Comparison of ENCODE assay signal across 27 cellular contexts in genomic region chr1:24596401-24596880, GRCh38. TPM values are rescaled to one million over a fixed set of nuclear protein-coding genes. Genes with fewer than 3 reads are reported as not detected.
"Had no signal": no experiment of that assay in that cellular context is flagged by ENCODE, and none has a peak within 500 bp of the region (broad histone marks: within the 10 kb centered on the region; RNA-seq: fewer than 3 reads in every experiment).

No MANE protein-coding gene starts in this region.

- H3K4me1 ChIP-seq: breast epithelium had no signal

- H3K4me2 ChIP-seq: KMS-11, SK-N-SH had no signal

- H3K4me1 Mint-ChIP-seq: activated B cell treated with CpG ODN at 0.5 μM for 24 hours; activated CD8-positive, alpha-beta memory T cell treated with anti-CD3 and anti-CD28 coated beads, Interleukin-2, amount 10 ng/mL, durations not matched to agents 7 days and 5 days; activated naive CD4-positive, alpha-beta T cell treated with anti-CD3 and anti-CD28 coated beads, Interleukin-2, amount 50 U/mL, for 24 hours had no signal

- H3K9me3 Mint-ChIP-seq: activated B cell treated with CpG ODN at 0.5 μM for 24 hours; activated CD4-positive, alpha-beta T cell treated with anti-CD3 and anti-CD28 coated beads, Interleukin-2, amount 10 ng/mL, durations not matched to agents 24 days and 14 days; activated naive CD4-positive, alpha-beta T cell treated with anti-CD3 and anti-CD28 coated beads, Interleukin-2, amount 50 U/mL, for 24 hours; activated T-cell treated with anti-CD3 and anti-CD28 coated beads, Interleukin-2, amount 50 U/mL, for 24 hours; activated T-helper 1 cell treated with anti-CD3 and anti-CD28 coated beads, Interleukin-12 subunit alpha, Interleukin-12 subunit beta, Interleukin-2, Interleukin-4 antibody, amounts not matched to agents 30 ng/mL and 10 ng/mL and 1 ng/mL, durations not matched to agents 14 hours and 24 hours and 36 hours had no signal

- H3K9me2 ChIP-seq: SK-N-SH had no signal

- H3K27me3 Mint-ChIP-seq: activated naive CD4-positive, alpha-beta T cell treated with anti-CD3 and anti-CD28 coated beads, Interleukin-2, amount 50 U/mL, for 24 hours had no signal

- ATAC-seq: activated CD8-positive, alpha-beta memory T cell treated with anti-CD3 and anti-CD28 coated beads, Interleukin-2, amount 10 ng/mL, durations not matched to agents 7 days and 5 days; Right ventricle myocardium inferior had no signal

- H3K27ac Mint-ChIP-seq: activated B cell treated with CpG ODN at 0.5 μM for 24 hours; activated CD4-positive, alpha-beta T cell treated with anti-CD3 and anti-CD28 coated beads, Interleukin-2, amount 10 ng/mL, durations not matched to agents 24 days and 14 days; activated CD8-positive, alpha-beta memory T cell treated with anti-CD3 and anti-CD28 coated beads, Interleukin-2, amount 10 ng/mL, durations not matched to agents 7 days and 5 days; activated naive CD4-positive, alpha-beta T cell treated with anti-CD3 and anti-CD28 coated beads, Interleukin-2, amount 50 U/mL, for 24 hours; activated T-cell treated with anti-CD3 and anti-CD28 coated beads, Interleukin-2, amount 50 U/mL, for 24 hours; activated T-helper 1 cell treated with anti-CD3 and anti-CD28 coated beads, Interleukin-12 subunit alpha, Interleukin-12 subunit beta, Interleukin-2, Interleukin-4 antibody, amounts not matched to agents 30 ng/mL and 10 ng/mL and 1 ng/mL, durations not matched to agents 14 hours and 24 hours and 36 hours had no signal

- DNase-seq: activated B cell treated with CpG ODN at 0.5 μM for 24 hours; activated CD4-positive, alpha-beta T cell treated with anti-CD3 and anti-CD28 coated beads for 1 hour; activated CD4-positive, alpha-beta T cell treated with anti-CD3 and anti-CD28 coated beads, Interleukin-2, amount 10 ng/mL, durations not matched to agents 24 days and 14 days; activated CD4-positive, alpha-beta T cell treated with anti-CD3 and anti-CD28 coated beads, Interleukin-2, amount 50 U/mL, for 48 hours; activated CD8-positive, alpha-beta memory T cell treated with anti-CD3 and anti-CD28 coated beads, Interleukin-2, amount 10 ng/mL, durations not matched to agents 7 days and 5 days; activated effector memory CD4-positive, alpha-beta T cell treated with Interleukin-2 at 50 U/mL for 16 hours; activated naive CD4-positive, alpha-beta T cell; activated T-cell treated with anti-CD3 and anti-CD28 coated beads, Interleukin-2, amount 50 U/mL, for 24 hours; aorta; caudate nucleus; MM.1S; NCI-H1105; NCI-H1436 treated with DMSO at 0.1 percent for 48 hours; NCI-H187; NCI-H2081; NCI-H510A treated with DMSO at 0.1 percent for 48 hours; NCI-H69; NK-92 treated with Interleukin-12 subunit alpha and Interleukin-12 subunit beta, amount 100 ng/mL, for 24 hours; OCI-M1; RPMI8226; SK-N-SH had no signal

- H3K27me3 ChIP-seq: breast epithelium had no signal

- H3K27ac ChIP-seq: KMS-11 had no signal

- H3K36me3 Mint-ChIP-seq: activated CD8-positive, alpha-beta memory T cell treated with anti-CD3 and anti-CD28 coated beads, Interleukin-2, amount 10 ng/mL, durations not matched to agents 7 days and 5 days; activated naive CD4-positive, alpha-beta T cell treated with anti-CD3 and anti-CD28 coated beads, Interleukin-2, amount 50 U/mL, for 24 hours had no signal

- H3K4me3 ChIP-seq: breast epithelium had no signal

- H3K4me3 Mint-ChIP-seq: activated B cell treated with CpG ODN at 0.5 μM for 24 hours; activated CD4-positive, alpha-beta T cell treated with anti-CD3 and anti-CD28 coated beads, Interleukin-2, amount 10 ng/mL, durations not matched to agents 24 days and 14 days; activated CD8-positive, alpha-beta memory T cell treated with anti-CD3 and anti-CD28 coated beads, Interleukin-2, amount 10 ng/mL, durations not matched to agents 7 days and 5 days; activated naive CD4-positive, alpha-beta T cell treated with anti-CD3 and anti-CD28 coated beads, Interleukin-2, amount 50 U/mL, for 24 hours; activated T-cell treated with anti-CD3 and anti-CD28 coated beads, Interleukin-2, amount 50 U/mL, for 24 hours; activated T-helper 1 cell treated with anti-CD3 and anti-CD28 coated beads, Interleukin-12 subunit alpha, Interleukin-12 subunit beta, Interleukin-2, Interleukin-4 antibody, amounts not matched to agents 30 ng/mL and 10 ng/mL and 1 ng/mL, durations not matched to agents 14 hours and 24 hours and 36 hours had no signal

RNA-seq across cellular contexts. Expression of gene NCMAP, which starts 40.6 kb away (rescaled TPM):
- total RNA-seq: activated B cell treated with CpG ODN at 0.5 μM for 24 hours; activated CD4-positive, alpha-beta T cell treated with anti-CD3 and anti-CD28 coated beads, Interleukin-2, amount 10 ng/mL, durations not matched to agents 24 days and 14 days; activated CD8-positive, alpha-beta memory T cell treated with anti-CD3 and anti-CD28 coated beads, Interleukin-2, amount 10 ng/mL, durations not matched to agents 7 days and 5 days; activated T-helper 1 cell treated with anti-CD3 and anti-CD28 coated beads, Interleukin-12 subunit alpha, Interleukin-12 subunit beta, Interleukin-2, Interleukin-4 antibody, amounts not matched to agents 30 ng/mL and 10 ng/mL and 1 ng/mL, durations not matched to agents 14 hours and 24 hours and 36 hours; T-helper 1 cell treated with Interleukin-12 subunit alpha and Interleukin-12 subunit beta and Interleukin-4 antibody, amounts not matched to agents 30 ng/mL and 1 ng/mL, for 36 hours had no signal
- polyA plus RNA-seq: SK-N-SH had no signal
